ENCODE assay signal across 1 cellular context in genomic region chr7:75735059-75735458, GRCh38.
A peak's percentile ranks its signal among the peaks of the same experiment; 100 is the strongest.
TF ChIP-seq lines count a peak whose summit lies in the region.

No MANE protein-coding gene starts in this region.

TF ChIP-seq in K562, 482 proteins besides CTCF, POLR2A, EP300 and RAD21 (continued from another document):
- peak in 1 of 3 experiments; percentile 9; a peak in 1 of 6 replicates for TF ChIP-seq ZBTB11 (CRISPR knock-in tag; IDR thresholded peaks at IDR 0.05)
- no peak for TF ChIP-seq HOXB6 (CRISPR knock-in tag; IDR thresholded peaks at IDR 0.05; ENCODE audit: borderline replicate concordance)
- TF ChIP-seq DEAF1 (CRISPR knock-in tag; IDR thresholded peaks at IDR 0.05), result 0 out of 2 replicates have a peak, but pooled peaks have one; percentile 13
- peak; percentile 97 for TF ChIP-seq SMARCA5 (IDR thresholded peaks at IDR 0.05)
- TF ChIP-seq SP1 (CRISPR knock-in tag; IDR thresholded peaks at IDR 0.05), result peak; percentile 64
- TF ChIP-seq SMAD4 (CRISPR knock-in tag; conservative IDR thresholded peaks at IDR 0.05), result 0 out of 2 replicates have a peak, but pooled peaks have one; percentile 14
- peak; percentile 61 to 90; a peak in 3 of 4 replicates for TF ChIP-seq RCOR1 (IDR thresholded peaks at IDR 0.05; ENCODE audit: borderline replicate concordance in 1 of 2, low read depth in 2 of 2, low read length in 2 of 2)
- no peak for TF ChIP-seq THRAP3 (IDR thresholded peaks at IDR 0.05; ENCODE audit: borderline replicate concordance)
- TF ChIP-seq THRA (IDR thresholded peaks at IDR 0.05), result no peak
- no peak for TF ChIP-seq TFAM (CRISPR knock-in tag; conservative IDR thresholded peaks at IDR 0.05)
- TF ChIP-seq TARDBP (IDR thresholded peaks at IDR 0.05), result no peak
- no peak for TF ChIP-seq KLF13 (tag; IDR thresholded peaks at IDR 0.05; ENCODE audit: borderline replicate concordance, low read depth)
